Comparison of ENCODE assay signal across 9 cellular contexts in the genomic region with DNA sequence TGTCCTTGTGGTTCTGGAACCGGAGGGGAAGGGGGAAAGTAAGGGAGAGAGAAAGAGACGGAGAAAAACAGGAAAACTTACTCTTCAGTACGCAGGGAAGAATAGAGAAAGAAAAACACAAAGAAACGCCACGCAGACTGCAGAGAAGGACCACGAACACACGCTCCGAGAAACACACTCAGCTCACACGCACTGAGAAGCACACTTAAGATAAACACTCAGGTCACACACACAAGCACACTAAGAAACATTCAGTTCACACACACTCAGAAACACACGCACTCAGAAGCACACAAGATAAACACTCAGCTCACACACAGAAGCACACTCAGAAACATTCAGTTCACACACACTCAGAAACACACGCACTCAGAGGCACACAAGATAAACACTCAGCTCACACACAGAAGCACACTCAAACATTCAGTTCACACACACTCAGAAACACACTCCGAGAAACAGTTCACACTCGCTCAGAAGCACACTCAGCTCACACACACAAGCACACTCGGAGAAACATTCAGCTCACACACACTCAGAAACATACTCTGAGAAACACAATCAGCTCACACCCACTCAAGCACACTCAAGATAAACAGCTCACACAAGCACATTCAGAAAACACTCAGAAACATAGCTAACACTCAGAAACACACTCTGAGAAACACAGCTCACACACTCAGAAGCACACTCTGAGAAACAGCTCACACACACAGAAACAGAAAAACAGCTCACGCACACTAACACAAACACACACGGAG. TPM values are rescaled to one million over a fixed set of nuclear protein-coding genes. Genes with fewer than 3 reads are reported as not detected.
DNase-seq lines count a peak whose midpoint lies in the region; ATAC-seq and TF ChIP-seq lines count a peak whose summit lies in the region.
"Had no signal": no experiment of that assay in that cellular context is flagged by ENCODE, and none has a peak within 500 bp of the region (broad histone marks: within the 10 kb centered on the region; RNA-seq: fewer than 3 reads in every experiment).

No MANE protein-coding gene starts in this region.

- ATAC-seq in right lobe of liver = no peak

- TF ChIP-seq CTCF in colonic mucosa (IDR thresholded peaks at IDR 0.05) = no peak
- TF ChIP-seq CTCF in right lobe of liver (IDR thresholded peaks at IDR 0.05) = no peak
- no peak for TF ChIP-seq CTCF in transverse colon (IDR thresholded peaks at IDR 0.05)

- TF ChIP-seq POLR2A in right lobe of liver (IDR thresholded peaks at IDR 0.05) (no peak), transverse colon (IDR thresholded peaks at IDR 0.05) (no peak)

- in situ Hi-C loops in transverse colon (cut with MboI; ENCODE audit: low pct_ligation_motif_present in 1 of 4, low pct_unique_long_range_greater_than_20kb in 1 of 4, low sequenced_read_pairs in 3 of 4) = no loop called here

- H3K9ac ChIP-seq in colonic mucosa (ENCODE audit: low read depth in 2 of 2, low read length in 2 of 2) = peak overlapping the region; percentile 71 to 93

- H3K4me1 ChIP-seq in colonic mucosa = no peaks in the 10 kb centered on the region
- no peaks in the 10 kb centered on the region for H3K4me1 ChIP-seq in right lobe of liver
- peaks cover 10 to 29% (median 14%) of the 10 kb centered on the region in 4 donors for H3K4me1 ChIP-seq in transverse colon

- TF ChIP-seq EP300 in transverse colon (IDR thresholded peaks at IDR 0.05; ENCODE audit: low read depth) = no peak

- WGBS in right lobe of liver (ENCODE audit: insufficient coverage, low coverage, low lambda C conversion rate, missing lambda C conversion rate) = 17% methylated on average over 13 of the region's 16 CpGs
- 13 to 14% methylated on average over 13 to 16 of the region's 16 CpGs for WGBS in transverse colon (ENCODE audit: low coverage in 1 of 2), 2 donors

- H3K9me3 ChIP-seq in colonic mucosa = no peaks in the 10 kb centered on the region
- no peaks in the 10 kb centered on the region for H3K9me3 ChIP-seq in right lobe of liver
- H3K9me3 ChIP-seq in transverse colon = no peaks in the 10 kb centered on the region

- H3K36me3 ChIP-seq in colonic mucosa (no peaks in the 10 kb centered on the region), right lobe of liver (no peaks in the 10 kb centered on the region), transverse colon (no peaks in the 10 kb centered on the region)

- peak; percentile 14 for DNase-seq in DMS53 (lab: John Stamatoyannopoulos, UW)
- no peak for DNase-seq in DMS53 treated with DMSO at 0.1 percent for 48 hours (lab: John Stamatoyannopoulos, UW; ENCODE audit: unreplicated experiment)
- no peak for DNase-seq in colonic mucosa
- DNase-seq in right lobe of liver = peak in 1 of 3 donors; percentile 4
- DNase-seq in transverse colon = no peak
- DNase-seq in AG20443 (ENCODE audit: low spot score) = no peak
- DNase-seq in NCI-H2196 (lab: John Stamatoyannopoulos, UW; ENCODE audit: unreplicated experiment) = no peak
- DNase-seq in MV-4-11 (lab: John Stamatoyannopoulos, UW) = no peak

- H3K27me3 ChIP-seq in colonic mucosa = no peaks in the 10 kb centered on the region
- H3K27me3 ChIP-seq in right lobe of liver = peaks cover 0 to 3% of the 10 kb centered on the region in 2 donors
- no peaks in the 10 kb centered on the region for H3K27me3 ChIP-seq in transverse colon

- H3K27ac ChIP-seq in colonic mucosa (peak overlapping the region; percentile 52), right lobe of liver (peak overlapping the region in 1 of 3 donors; percentile 45), transverse colon (peak overlapping the region; percentile 80 to 86 (median 83))
- H3K27ac ChIP-seq: 22Rv1 had no signal

- peak overlapping the region; percentile 60 for H3K4me3 ChIP-seq in colonic mucosa
- peak overlapping the region; percentile 42 to 66 (median 55) for H3K4me3 ChIP-seq in right lobe of liver
- peak overlapping the region; percentile 61 to 80 (median 76) for H3K4me3 ChIP-seq in transverse colon

- intact Hi-C loops in colonic mucosa (cut with DNase I) (no loop called here), right lobe of liver (cut with DNase I) (no loop called here), transverse colon (cut with DNase I; ENCODE audit: low total_unique reads) (no loop called here)

RNA-seq across cellular contexts. Expression of a gene that starts 0.8 kb away (rescaled TPM):
- total RNA-seq in colonic mucosa = 100 to 1,000 TPM; 110 to 138 TPM
- total RNA-seq in right lobe of liver = 10 to 100 TPM in 4 of 6 experiments, 1 to 10 TPM in 2; 7.8 to 31.5 (median 19.2) TPM
- total RNA-seq in transverse colon = 100 to 1,000 TPM in 3 of 4 donors, 10 to 100 TPM in 1; 70.7 to 219 (median 175) TPM

RNA-seq across cellular contexts. Expression of a gene that starts 51.8 kb away (rescaled TPM):
- total RNA-seq in colonic mucosa (100 to 1,000 TPM; 238 to 382 TPM), right lobe of liver (10 to 100 TPM; 17.6 to 25.7 (median 21.0) TPM), transverse colon (100 to 1,000 TPM; 247 to 569 (median 444) TPM)

Comparison
In these comparisons a context has a peak if more than half of its experiments do, and no peak if none do; other contexts are left out.
1. RNA of a gene that starts 51.8 kb away (total RNA-seq): 247 to 569 TPM in transverse colon and 238 to 382 TPM in colonic mucosa; 17.6 to 25.7 TPM in right lobe of liver; every median in the first group is over 4 times any median in the second.
2. Peak in every context shown above with its lines, with median percentiles within 50 percentile points of each other: H3K4me3 ChIP-seq.